18 cellular contexts compared by ENCODE assay signal in genomic region chr20:14817121-14817520, GRCh38.
"Had no signal": no experiment of that assay in that cellular context is flagged by ENCODE, and none has a peak within 500 bp of the region (broad histone marks: within the 10 kb centered on the region; RNA-seq: fewer than 3 reads in every experiment).

No MANE protein-coding gene starts in this region.

- H3K36me3 ChIP-seq: breast epithelium, heart left ventricle, pancreas, right atrium auricular region, thoracic aorta, upper lobe of left lung had no signal

- H3K9me3 ChIP-seq: breast epithelium, pancreas, psoas muscle, thoracic aorta, upper lobe of left lung had no signal

- DNase-seq: activated CD8-positive, alpha-beta memory T cell treated with anti-CD3 and anti-CD28 coated beads for 24 hours; activated CD8-positive, alpha-beta memory T cell treated with anti-CD3 and anti-CD28 coated beads, Interleukin-2, amount 50 U/mL, for 4 hours; activated naive CD4-positive, alpha-beta T cell; activated T-cell treated with anti-CD3 and anti-CD28 coated beads, Interleukin-2, amount 50 U/mL, for 4 hours; amniotic stem cell; heart left ventricle; nephron progenitor cell; pancreas; psoas muscle; stimulated activated CD4-positive, alpha-beta T cell treated with anti-CD3 and anti-CD28 coated beads, Interleukin-4, amount 100 ng/mL, for 24 hours; stimulated activated naive CD4-positive, alpha-beta T cell treated with Interleukin-2 at 50 U/mL for 16 hours; T1000; upper lobe of left lung had no signal

- H3K4me1 ChIP-seq: breast epithelium, heart left ventricle, pancreas, psoas muscle, right atrium auricular region, upper lobe of left lung had no signal

- H3K27ac ChIP-seq: breast epithelium, coronary artery, epithelial cell of prostate, heart left ventricle, pancreas, psoas muscle, right atrium auricular region, thoracic aorta, upper lobe of left lung had no signal

- H3K27me3 ChIP-seq: breast epithelium, heart left ventricle, pancreas, right atrium auricular region, upper lobe of left lung had no signal

- H3K4me3 ChIP-seq: breast epithelium, coronary artery, heart left ventricle, pancreas, psoas muscle, right atrium auricular region, thoracic aorta, upper lobe of left lung had no signal
